8 cellular contexts compared by ENCODE assay signal in genomic region chr11:110711776-110712642, GRCh38. TPM values are rescaled to one million over a fixed set of nuclear protein-coding genes. Genes with fewer than 3 reads are reported as not detected.
DNase-seq lines count a peak whose midpoint lies in the region; ATAC-seq and TF ChIP-seq lines count a peak whose summit lies in the region.

Gene ARHGAP20 (minus strand): TSS chr11:110712437. CDS start chr11:110712231, 206 bp downstream.

- peak; percentile 86 for DNase-seq in NCI-H82 (lab: John Stamatoyannopoulos, UW)
- DNase-seq in activated naive CD4-positive, alpha-beta T cell treated with anti-CD3 and anti-CD28 coated beads, Interleukin-2, amount 10 ng/mL, durations not matched to agents 7 days and 5 days = peak; percentile 55
- peak; percentile 77 for DNase-seq in Right ventricle myocardium superior
- DNase-seq in occipital lobe (lab: John Stamatoyannopoulos, UW) = peak; percentile 64
- DNase-seq in vagina (ENCODE audit: extremely low spot score in 2 of 2) = no peak

- CTCF ChIA-PET in activated naive CD4-positive, alpha-beta T cell treated with anti-CD3 and anti-CD28 coated beads, Interleukin-2, amount 10 ng/mL, durations not matched to agents 7 days and 5 days (lab: Charles Lee) = no interaction called here

- TF ChIP-seq CTCF in C4-2B (conservative IDR thresholded peaks at IDR 0.05) (peak; percentile 11), vagina (IDR thresholded peaks at IDR 0.05) (no peak)

- peak; percentile 87 for ATAC-seq in GM19351 (IDR thresholded peaks at IDR 0.05; ENCODE audit: unreplicated experiment)
- ATAC-seq in HG03378 (IDR thresholded peaks at IDR 0.05; ENCODE audit: unreplicated experiment) = peak; percentile 51
- ATAC-seq in Right ventricle myocardium superior (ENCODE audit: poor library complexity) = peak; percentile 96

- H3K36me3 Mint-ChIP-seq in activated naive CD4-positive, alpha-beta T cell treated with anti-CD3 and anti-CD28 coated beads, Interleukin-2, amount 10 ng/mL, durations not matched to agents 7 days and 5 days = no peaks in the 10 kb centered on the region

- peaks cover 15% of the 10 kb centered on the region for H3K4me1 Mint-ChIP-seq in activated naive CD4-positive, alpha-beta T cell treated with anti-CD3 and anti-CD28 coated beads, Interleukin-2, amount 10 ng/mL, durations not matched to agents 7 days and 5 days

- H3K27ac Mint-ChIP-seq in activated naive CD4-positive, alpha-beta T cell treated with anti-CD3 and anti-CD28 coated beads, Interleukin-2, amount 10 ng/mL, durations not matched to agents 7 days and 5 days = no peak within 1 kb of the TSS

- TF ChIP-seq POLR2A in vagina (IDR thresholded peaks at IDR 0.05) = no peak

- peaks cover 53% of the 10 kb centered on the region for H3K27me3 Mint-ChIP-seq in activated naive CD4-positive, alpha-beta T cell treated with anti-CD3 and anti-CD28 coated beads, Interleukin-2, amount 10 ng/mL, durations not matched to agents 7 days and 5 days

- peak within 1 kb of the TSS; percentile 59 for H3K4me3 Mint-ChIP-seq in activated naive CD4-positive, alpha-beta T cell treated with anti-CD3 and anti-CD28 coated beads, Interleukin-2, amount 10 ng/mL, durations not matched to agents 7 days and 5 days

- H3K27me3 ChIP-seq in vagina = no peaks in the 10 kb centered on the region

- H3K4me1 ChIP-seq in vagina = peaks cover 32% of the 10 kb centered on the region

- no peaks in the 10 kb centered on the region for H3K9me3 Mint-ChIP-seq in activated naive CD4-positive, alpha-beta T cell treated with anti-CD3 and anti-CD28 coated beads, Interleukin-2, amount 10 ng/mL, durations not matched to agents 7 days and 5 days

- H3K4me3 ChIP-seq in vagina = peak within 1 kb of the TSS; percentile 71 to 73

- peak within 1 kb of the TSS; percentile 12; the same call in 1 of the 2 replicates for H3K27ac ChIP-seq in C4-2B
- peak within 1 kb of the TSS; percentile 90 for H3K27ac ChIP-seq in vagina

- H3K36me3 ChIP-seq in vagina = no peaks in the 10 kb centered on the region

- intact Hi-C loops in Right ventricle myocardium superior (cut with DNase I) = no loop called here
- intact Hi-C loops in vagina (cut with DNase I) = no loop called here

- H3K9me3 ChIP-seq in vagina = no peaks in the 10 kb centered on the region

RNA-seq across cellular contexts. Expression of gene ARHGAP20, which starts in this region (rescaled TPM):
- total RNA-seq in Right ventricle myocardium superior (0.38 TPM), occipital lobe (66.6 TPM), vagina (3.4 TPM)

Comparison
In these comparisons a context has a peak if more than half of its experiments do, and no peak if none do; other contexts are left out.
1. RNA of gene ARHGAP20 (total RNA-seq): 66.6 TPM in occipital lobe (single experiment); 3.4 TPM in vagina (single experiment) and 0.38 TPM in Right ventricle myocardium superior (single experiment); every median in the first group is over 10 times any median in the second.
2. Peak in DNase-seq and ATAC-seq in Right ventricle myocardium superior; RNA of the gene not detected or under 1 TPM.
3. DNase-seq: peak in NCI-H82 (single experiment), activated naive CD4-positive, alpha-beta T cell treated with anti-CD3 and anti-CD28 coated beads, Interleukin-2, amount 10 ng/mL, durations not matched to agents 7 days and 5 days (single experiment) and occipital lobe (single experiment); none in vagina (0 of 2).
4. Peak in every context shown above with its lines, with median percentiles within 50 percentile points of each other: ATAC-seq.